17 cellular contexts compared by ENCODE assay signal in genomic region chr21:31618696-31619430, GRCh38. TPM values are rescaled to one million over a fixed set of nuclear protein-coding genes. Genes with fewer than 3 reads are reported as not detected.
DNase-seq lines count a peak whose midpoint lies in the region; ATAC-seq, FAIRE-seq and TF ChIP-seq lines count a peak whose summit lies in the region.
"Had no signal": no experiment of that assay in that cellular context is flagged by ENCODE, and none has a peak within 500 bp of the region (broad histone marks: within the 10 kb centered on the region; RNA-seq: fewer than 3 reads in every experiment).

No MANE protein-coding gene starts in this region.

- ATAC-seq in activated CD8-positive, alpha-beta T cell treated with anti-CD3 and anti-CD28 coated beads for 36 hours, result peak; percentile 39
- no peak for ATAC-seq in activated CD8-positive, alpha-beta T cell treated with anti-CD3 and anti-CD28 coated beads, Interleukin-2, amount 10 ng/mL, durations not matched to agents 7 days and 5 days
- ATAC-seq in activated T-helper 17 cell treated with anti-CD3 and anti-CD28 coated beads, Interleukin-2, amount 50 U/mL, for 72 hours (replicated peaks), result peak; percentile 77
- no peak for ATAC-seq in HG03565 (IDR thresholded peaks at IDR 0.05; ENCODE audit: unreplicated experiment)

- POLR2A ChIA-PET in activated CD8-positive, alpha-beta T cell treated with anti-CD3 and anti-CD28 coated beads for 36 hours (lab: Charles Lee), result no interaction called here
- POLR2A ChIA-PET in activated CD8-positive, alpha-beta T cell treated with anti-CD3 and anti-CD28 coated beads, Interleukin-2, amount 10 ng/mL, durations not matched to agents 7 days and 5 days (lab: Charles Lee), result no interaction called here

- intact Hi-C loops in activated CD8-positive, alpha-beta T cell treated with anti-CD3 and anti-CD28 coated beads for 36 hours (cut with micrococcal nuclease), result no loop called here

- H3K27me3 Mint-ChIP-seq in activated CD8-positive, alpha-beta T cell treated with anti-CD3 and anti-CD28 coated beads for 36 hours, result no peaks in the 10 kb centered on the region
- no peaks in the 10 kb centered on the region for H3K27me3 Mint-ChIP-seq in activated CD8-positive, alpha-beta T cell treated with anti-CD3 and anti-CD28 coated beads, Interleukin-2, amount 10 ng/mL, durations not matched to agents 7 days and 5 days (ENCODE audit: low read depth)
- H3K27me3 Mint-ChIP-seq in activated T-helper 17 cell treated with anti-CD3 and anti-CD28 coated beads, Interleukin-2, amount 50 U/mL, for 72 hours, result peaks cover 8% of the 10 kb centered on the region

- peak; percentile 68 for FAIRE-seq in urothelium cell line (lab: Jason Lieb, UNC)

- H3K4me1 Mint-ChIP-seq in activated CD8-positive, alpha-beta T cell treated with anti-CD3 and anti-CD28 coated beads for 36 hours (ENCODE audit: low read depth), result peaks cover 7% of the 10 kb centered on the region
- peaks cover 16% of the 10 kb centered on the region for H3K4me1 Mint-ChIP-seq in activated CD8-positive, alpha-beta T cell treated with anti-CD3 and anti-CD28 coated beads, Interleukin-2, amount 10 ng/mL, durations not matched to agents 7 days and 5 days (ENCODE audit: low read depth)
- peaks cover 11% of the 10 kb centered on the region for H3K4me1 Mint-ChIP-seq in activated T-helper 17 cell treated with anti-CD3 and anti-CD28 coated beads, Interleukin-2, amount 50 U/mL, for 72 hours

- H3K4me3 Mint-ChIP-seq in activated CD8-positive, alpha-beta T cell treated with anti-CD3 and anti-CD28 coated beads for 36 hours, result no peak overlapping the region
- H3K4me3 Mint-ChIP-seq in activated CD8-positive, alpha-beta T cell treated with anti-CD3 and anti-CD28 coated beads, Interleukin-2, amount 10 ng/mL, durations not matched to agents 7 days and 5 days, result no peak overlapping the region
- no peak overlapping the region for H3K4me3 Mint-ChIP-seq in activated T-helper 17 cell treated with anti-CD3 and anti-CD28 coated beads, Interleukin-2, amount 50 U/mL, for 72 hours
- H3K4me3 Mint-ChIP-seq: CD4-positive, alpha-beta memory T cell had no signal

- CTCF ChIA-PET in activated CD8-positive, alpha-beta T cell treated with anti-CD3 and anti-CD28 coated beads for 36 hours (lab: Charles Lee), result interaction anchor here (1.4 kb wide), 1 partner anchor 29 kb away, joined by 3 read pairs; no protein-coding TSS in a partner anchor
- CTCF ChIA-PET in activated CD8-positive, alpha-beta T cell treated with anti-CD3 and anti-CD28 coated beads, Interleukin-2, amount 10 ng/mL, durations not matched to agents 7 days and 5 days (lab: Charles Lee), result no interaction called here

- H3K9me3 Mint-ChIP-seq in activated CD8-positive, alpha-beta T cell treated with anti-CD3 and anti-CD28 coated beads for 36 hours, result peaks cover 4% of the 10 kb centered on the region
- no peaks in the 10 kb centered on the region for H3K9me3 Mint-ChIP-seq in activated CD8-positive, alpha-beta T cell treated with anti-CD3 and anti-CD28 coated beads, Interleukin-2, amount 10 ng/mL, durations not matched to agents 7 days and 5 days (ENCODE audit: insufficient read depth)
- peaks cover 4% of the 10 kb centered on the region for H3K9me3 Mint-ChIP-seq in activated T-helper 17 cell treated with anti-CD3 and anti-CD28 coated beads, Interleukin-2, amount 50 U/mL, for 72 hours
- H3K9me3 Mint-ChIP-seq: CD4-positive, alpha-beta memory T cell had no signal

- no peak overlapping the region for H3K27ac Mint-ChIP-seq in activated CD8-positive, alpha-beta T cell treated with anti-CD3 and anti-CD28 coated beads for 36 hours
- H3K27ac Mint-ChIP-seq in activated CD8-positive, alpha-beta T cell treated with anti-CD3 and anti-CD28 coated beads, Interleukin-2, amount 10 ng/mL, durations not matched to agents 7 days and 5 days, result no peak overlapping the region
- no peak overlapping the region for H3K27ac Mint-ChIP-seq in activated T-helper 17 cell treated with anti-CD3 and anti-CD28 coated beads, Interleukin-2, amount 50 U/mL, for 72 hours

- H3K36me3 Mint-ChIP-seq in activated CD8-positive, alpha-beta T cell treated with anti-CD3 and anti-CD28 coated beads for 36 hours (ENCODE audit: low read depth), result no peaks in the 10 kb centered on the region
- peaks cover 2% of the 10 kb centered on the region for H3K36me3 Mint-ChIP-seq in activated CD8-positive, alpha-beta T cell treated with anti-CD3 and anti-CD28 coated beads, Interleukin-2, amount 10 ng/mL, durations not matched to agents 7 days and 5 days (ENCODE audit: low read depth)
- no peaks in the 10 kb centered on the region for H3K36me3 Mint-ChIP-seq in activated T-helper 17 cell treated with anti-CD3 and anti-CD28 coated beads, Interleukin-2, amount 50 U/mL, for 72 hours (ENCODE audit: low read depth)
- H3K36me3 Mint-ChIP-seq: CD4-positive, alpha-beta memory T cell had no signal

- no peak for TF ChIP-seq CTCF in activated CD8-positive, alpha-beta T cell treated with anti-CD3 and anti-CD28 coated beads for 36 hours (IDR thresholded peaks at IDR 0.05)

- no peak for DNase-seq in activated CD8-positive, alpha-beta T cell treated with anti-CD3 and anti-CD28 coated beads for 36 hours
- no peak for DNase-seq in activated CD8-positive, alpha-beta T cell treated with anti-CD3 and anti-CD28 coated beads, Interleukin-2, amount 10 ng/mL, durations not matched to agents 7 days and 5 days
- DNase-seq in MV-4-11 (lab: John Stamatoyannopoulos, UW) (peak; percentile 76), urothelium cell line (ENCODE audit: low spot score) (no peak), UCSD-AML1 (lab: John Stamatoyannopoulos, UW; ENCODE audit: unreplicated experiment) (no peak), cerebellar cortex (ENCODE audit: low spot score) (no peak)
- DNase-seq: Calu3; CD4-positive, alpha-beta memory T cell; DMS53; NCI-H1436; NCI-H2029; NCI-H2171; NCI-H446 treated with DMSO at 0.1 percent for 48 hours; NCI-H774; PC-9 had no signal

RNA-seq across cellular contexts. Expression of gene SOD1, which starts 40.6 kb away (rescaled TPM):
- total RNA-seq in activated CD8-positive, alpha-beta T cell treated with anti-CD3 and anti-CD28 coated beads for 36 hours, result 100 to 1,000 TPM; 277 to 286 TPM
- total RNA-seq in activated CD8-positive, alpha-beta T cell treated with anti-CD3 and anti-CD28 coated beads, Interleukin-2, amount 10 ng/mL, durations not matched to agents 7 days and 5 days, result 100 to 1,000 TPM; 229 to 234 TPM
- total RNA-seq in activated T-helper 17 cell treated with anti-CD3 and anti-CD28 coated beads, Interleukin-2, amount 50 U/mL, for 72 hours, result 100 to 1,000 TPM; 148 to 244 TPM

Comparison
In these comparisons a context has a peak if more than half of its experiments do, and no peak if none do; other contexts are left out.
1. ATAC-seq: peak in activated CD8-positive, alpha-beta T cell treated with anti-CD3 and anti-CD28 coated beads for 36 hours (single experiment) and activated T-helper 17 cell treated with anti-CD3 and anti-CD28 coated beads, Interleukin-2, amount 50 U/mL, for 72 hours (single experiment); none in activated CD8-positive, alpha-beta T cell treated with anti-CD3 and anti-CD28 coated beads, Interleukin-2, amount 10 ng/mL, durations not matched to agents 7 days and 5 days (single experiment) and HG03565 (single experiment).